Comparison of ENCODE assay signal across 10 cellular contexts in the genomic region with DNA sequence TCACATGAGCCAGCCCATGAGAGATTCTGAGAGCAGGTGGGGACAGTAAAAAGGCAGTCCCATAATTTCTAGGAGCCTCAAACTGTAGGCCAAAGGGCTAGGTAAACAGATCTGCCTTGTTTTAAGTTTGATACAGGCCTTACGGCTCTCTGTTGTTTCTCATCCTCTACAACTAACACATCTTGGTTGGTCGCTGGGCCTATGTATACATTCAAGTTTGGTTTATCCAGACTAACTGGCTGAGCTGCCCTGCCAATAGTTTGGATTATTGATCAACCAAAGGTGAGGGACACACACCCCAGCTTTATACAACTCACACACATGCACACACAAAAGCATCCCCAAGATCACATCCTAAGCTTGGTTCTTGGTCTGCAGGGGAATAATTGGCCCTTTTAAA. TPM values are rescaled to one million over a fixed set of nuclear protein-coding genes. Genes with fewer than 3 reads are reported as not detected.
DNase-seq lines count a peak whose midpoint lies in the region; ATAC-seq and TF ChIP-seq lines count a peak whose summit lies in the region.
"Had no signal": no experiment of that assay in that cellular context is flagged by ENCODE, and none has a peak within 500 bp of the region (broad histone marks: within the 10 kb centered on the region; RNA-seq: fewer than 3 reads in every experiment).

No MANE protein-coding gene starts in this region.

- peaks cover 32% of the 10 kb centered on the region for H3K36me3 Mint-ChIP-seq in central memory CD8-positive, alpha-beta T cell (ENCODE audit: insufficient read depth)
- peaks cover 0 to 8% (median 6%) of the 10 kb centered on the region in 3 donors for H3K36me3 Mint-ChIP-seq in naive thymus-derived CD8-positive, alpha-beta T cell

- H3K27ac ChIP-seq in AG04450 (ENCODE audit: low read depth, low read length), result no peak overlapping the region

- H3K4me3 ChIP-seq in AG04450 (ENCODE audit: low read depth, low read length), result peak overlapping the region; percentile 95
- peak overlapping the region; percentile 74 for H3K4me3 ChIP-seq in Jurkat, Clone E6-1 (ENCODE audit: low read length)

- POLR2A ChIA-PET in AG04450 (lab: Yijun Ruan, JAX), result interaction anchor here (0.7 kb wide), 1 partner anchor 132 kb away, joined by 4 read pairs; no protein-coding TSS in a partner anchor
- POLR2A ChIA-PET in naive thymus-derived CD8-positive, alpha-beta T cell (lab: Charles Lee), result interaction anchor here (0.5 to 0.8 kb wide), 2 partner anchors 28 to 214 kb away, joined by 4 read pairs; a partner anchor contains a TSS

- CTCF ChIA-PET in AG04450 (lab: Charles Lee), result interaction anchor here (1.1 kb wide), 1 partner anchor 38 kb away, joined by 3 read pairs; no protein-coding TSS in a partner anchor

- DNase-seq in AG04450 (ENCODE audit: low read depth, low spot score), result no peak
- DNase-seq in Jurkat, Clone E6-1 (ENCODE audit: low read depth, low spot score), result no peak
- no peak for DNase-seq in central memory CD8-positive, alpha-beta T cell (ENCODE audit: low spot score in 2 of 2)
- DNase-seq in naive thymus-derived CD8-positive, alpha-beta T cell, result no peak
- DNase-seq in retina, result no peak
- DNase-seq in D341Med (ENCODE audit: low spot score), result no peak
- no peak for DNase-seq in SIG-M5 (lab: John Stamatoyannopoulos, UW)
- no peak for DNase-seq in medulla oblongata (ENCODE audit: extremely low spot score)
- DNase-seq: NCI-H1436 had no signal

- H3K27ac Mint-ChIP-seq in central memory CD8-positive, alpha-beta T cell (ENCODE audit: low read depth), result peak overlapping the region; percentile 96
- H3K27ac Mint-ChIP-seq in naive thymus-derived CD8-positive, alpha-beta T cell, result peak overlapping the region; percentile 84 to 97 (median 96)

- H3K4me1 Mint-ChIP-seq in central memory CD8-positive, alpha-beta T cell, result peaks cover 56% of the 10 kb centered on the region
- peaks cover 20 to 73% (median 66%) of the 10 kb centered on the region in 4 donors for H3K4me1 Mint-ChIP-seq in naive thymus-derived CD8-positive, alpha-beta T cell

- H3K9me3 ChIP-seq in AG04450 (ENCODE audit: control insufficient read depth, insufficient read depth, low read length), result no peaks in the 10 kb centered on the region
- H3K9me3 ChIP-seq: HAP-1 had no signal

- no peaks in the 10 kb centered on the region for H3K9me3 Mint-ChIP-seq in central memory CD8-positive, alpha-beta T cell
- H3K9me3 Mint-ChIP-seq in naive thymus-derived CD8-positive, alpha-beta T cell, result no peaks in the 10 kb centered on the region

- no peak for TF ChIP-seq CTCF in AG04450 (IDR thresholded peaks at IDR 0.05; ENCODE audit: low read depth, low read length)

- no peak for ATAC-seq in central memory CD8-positive, alpha-beta T cell (replicated peaks; ENCODE audit: extremely low read depth, poor library complexity, severe bottlenecking)
- ATAC-seq in naive thymus-derived CD8-positive, alpha-beta T cell, result no peak

- H3K27me3 ChIP-seq in AG04450 (ENCODE audit: control insufficient read depth, insufficient read depth, low read length), result no peaks in the 10 kb centered on the region

- peak overlapping the region; percentile 87 for H3K4me3 Mint-ChIP-seq in central memory CD8-positive, alpha-beta T cell
- H3K4me3 Mint-ChIP-seq in naive thymus-derived CD8-positive, alpha-beta T cell, result peak overlapping the region; percentile 92 to 98 (median 94)

- no peaks in the 10 kb centered on the region for H3K27me3 Mint-ChIP-seq in central memory CD8-positive, alpha-beta T cell
- H3K27me3 Mint-ChIP-seq in naive thymus-derived CD8-positive, alpha-beta T cell, result no peaks in the 10 kb centered on the region

RNA-seq across cellular contexts. Expression of a gene that starts 3.0 kb away (rescaled TPM):
- 31.1 and 36.2 TPM in 2 replicates for polyA plus RNA-seq in AG04450 (2011; rRNA removed)
- 42.6 and 69.6 TPM in 2 replicates for polyA minus RNA-seq in AG04450 (2011; rRNA and poly(A)+ RNA removed)
- polyA plus RNA-seq in Jurkat, Clone E6-1 (2012; ENCODE audit: insufficient read depth, insufficient read length), result 29.7 TPM
- 10 to 100 TPM; 16.9 to 18.4 TPM for total RNA-seq in naive thymus-derived CD8-positive, alpha-beta T cell
- 10 to 100 TPM; 10.9 to 20.5 (median 20.3) TPM for polyA plus RNA-seq in naive thymus-derived CD8-positive, alpha-beta T cell

RNA-seq across cellular contexts. Expression of a gene that starts 56.2 kb away (rescaled TPM):
- polyA plus RNA-seq in AG04450 (2011; rRNA removed), result not detected in 2 replicates
- 0.13 and 0.18 TPM in 2 replicates for polyA minus RNA-seq in AG04450 (2011; rRNA and poly(A)+ RNA removed)
- not detected for polyA plus RNA-seq in Jurkat, Clone E6-1 (2012; ENCODE audit: insufficient read depth, insufficient read length)
- not detected for total RNA-seq in naive thymus-derived CD8-positive, alpha-beta T cell
- polyA plus RNA-seq in naive thymus-derived CD8-positive, alpha-beta T cell, result under 1 TPM; 0.14 to 0.60 (median 0.27) TPM
